Comparison of ENCODE assay signal across 9 cellular contexts in the genomic region with DNA sequence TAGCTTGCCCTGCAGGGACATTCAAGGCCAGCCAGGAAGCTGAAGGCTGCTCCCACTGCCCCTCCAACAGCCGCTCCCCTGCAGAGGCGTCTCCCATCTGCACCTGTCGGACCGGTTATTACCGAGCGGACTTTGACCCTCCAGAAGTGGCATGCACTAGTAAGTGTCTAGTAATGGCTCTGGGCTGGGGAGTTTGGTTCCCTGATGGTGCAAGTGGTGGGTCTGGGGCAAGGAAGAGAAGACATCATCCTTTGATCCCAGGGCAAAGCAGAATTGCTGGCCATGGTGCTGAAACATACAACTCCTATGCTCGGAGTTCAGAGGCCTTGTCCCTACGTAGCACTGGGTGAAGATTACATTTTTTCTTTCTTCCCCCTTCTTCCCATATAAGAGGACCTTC.
A peak's percentile ranks its signal among the peaks of the same experiment; 100 is the strongest.
DNase-seq lines count a peak whose midpoint lies in the region; ATAC-seq and TF ChIP-seq lines count a peak whose summit lies in the region.
"Had no signal": no experiment of that assay in that cellular context is flagged by ENCODE, and none has a peak within 500 bp of the region (broad histone marks: within the 10 kb centered on the region; RNA-seq: fewer than 3 reads in every experiment).

No MANE protein-coding gene starts in this region.

- no peak for TF ChIP-seq CTCF in GM20000 (IDR thresholded peaks at IDR 0.05; ENCODE audit: extremely low read depth, missing control alignments)

- DNase-seq in AG08395 (ENCODE audit: low spot score) (peak; percentile 53), GM20000 (ENCODE audit: low spot score) (peak; percentile 15), foreskin melanocyte (peak; percentile 11), NCI-H1694 treated with DMSO at 0.1 percent for 48 hours (lab: John Stamatoyannopoulos, UW) (no peak)
- no peak for DNase-seq in activated effector memory CD4-positive, alpha-beta T cell treated with anti-CD3 and anti-CD28 coated beads, Interleukin-2, amount 50 U/mL, for 16 hours
- no peak for DNase-seq in stimulated activated CD4-positive, alpha-beta T cell treated with anti-CD3 and anti-CD28 coated beads, Interleukin-12 subunit alpha, Interleukin-12 subunit beta, amount 100 ng/mL, for 4 hours
- DNase-seq: activated CD8-positive, alpha-beta memory T cell treated with anti-CD3 and anti-CD28 coated beads for 24 hours had no signal

- ATAC-seq in HG02852 (IDR thresholded peaks at IDR 0.05; ENCODE audit: unreplicated experiment): no peak

TF ChIP-seq in PFSK-1, 5 proteins besides CTCF, POLR2A, EP300 and RAD21:
- TF ChIP-seq, protein P1, sequence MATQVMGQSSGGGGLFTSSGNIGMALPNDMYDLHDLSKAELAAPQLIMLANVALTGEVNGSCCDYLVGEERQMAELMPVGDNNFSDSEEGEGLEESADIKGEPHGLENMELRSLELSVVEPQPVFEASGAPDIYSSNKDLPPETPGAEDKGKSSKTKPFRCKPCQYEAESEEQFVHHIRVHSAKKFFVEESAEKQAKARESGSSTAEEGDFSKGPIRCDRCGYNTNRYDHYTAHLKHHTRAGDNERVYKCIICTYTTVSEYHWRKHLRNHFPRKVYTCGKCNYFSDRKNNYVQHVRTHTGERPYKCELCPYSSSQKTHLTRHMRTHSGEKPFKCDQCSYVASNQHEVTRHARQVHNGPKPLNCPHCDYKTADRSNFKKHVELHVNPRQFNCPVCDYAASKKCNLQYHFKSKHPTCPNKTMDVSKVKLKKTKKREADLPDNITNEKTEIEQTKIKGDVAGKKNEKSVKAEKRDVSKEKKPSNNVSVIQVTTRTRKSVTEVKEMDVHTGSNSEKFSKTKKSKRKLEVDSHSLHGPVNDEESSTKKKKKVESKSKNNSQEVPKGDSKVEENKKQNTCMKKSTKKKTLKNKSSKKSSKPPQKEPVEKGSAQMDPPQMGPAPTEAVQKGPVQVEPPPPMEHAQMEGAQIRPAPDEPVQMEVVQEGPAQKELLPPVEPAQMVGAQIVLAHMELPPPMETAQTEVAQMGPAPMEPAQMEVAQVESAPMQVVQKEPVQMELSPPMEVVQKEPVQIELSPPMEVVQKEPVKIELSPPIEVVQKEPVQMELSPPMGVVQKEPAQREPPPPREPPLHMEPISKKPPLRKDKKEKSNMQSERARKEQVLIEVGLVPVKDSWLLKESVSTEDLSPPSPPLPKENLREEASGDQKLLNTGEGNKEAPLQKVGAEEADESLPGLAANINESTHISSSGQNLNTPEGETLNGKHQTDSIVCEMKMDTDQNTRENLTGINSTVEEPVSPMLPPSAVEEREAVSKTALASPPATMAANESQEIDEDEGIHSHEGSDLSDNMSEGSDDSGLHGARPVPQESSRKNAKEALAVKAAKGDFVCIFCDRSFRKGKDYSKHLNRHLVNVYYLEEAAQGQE (IDR thresholded peaks at IDR 0.05; ENCODE audit: insufficient read depth in 1 of 2, low read depth in 2 of 2, low read length in 2 of 2): peak; percentile 82 to 96
- TF ChIP-seq POLR2AphosphoS5 (IDR thresholded peaks at IDR 0.05; ENCODE audit: low read depth, low read length): no peak
- no peak for TF ChIP-seq SIN3A (IDR thresholded peaks at IDR 0.05; ENCODE audit: borderline replicate concordance, insufficient read depth, low read length)

Comparison
In these comparisons a context has a peak if more than half of its experiments do, and no peak if none do; other contexts are left out.
1. DNase-seq: peak in AG08395 (single experiment), GM20000 (single experiment) and foreskin melanocyte (single experiment); none in activated effector memory CD4-positive, alpha-beta T cell treated with anti-CD3 and anti-CD28 coated beads, Interleukin-2, amount 50 U/mL, for 16 hours (single experiment), NCI-H1694 treated with DMSO at 0.1 percent for 48 hours (single experiment) and stimulated activated CD4-positive, alpha-beta T cell treated with anti-CD3 and anti-CD28 coated beads, Interleukin-12 subunit alpha, Interleukin-12 subunit beta, amount 100 ng/mL, for 4 hours (single experiment).